11 cellular contexts compared by ENCODE assay signal in the genomic region with DNA sequence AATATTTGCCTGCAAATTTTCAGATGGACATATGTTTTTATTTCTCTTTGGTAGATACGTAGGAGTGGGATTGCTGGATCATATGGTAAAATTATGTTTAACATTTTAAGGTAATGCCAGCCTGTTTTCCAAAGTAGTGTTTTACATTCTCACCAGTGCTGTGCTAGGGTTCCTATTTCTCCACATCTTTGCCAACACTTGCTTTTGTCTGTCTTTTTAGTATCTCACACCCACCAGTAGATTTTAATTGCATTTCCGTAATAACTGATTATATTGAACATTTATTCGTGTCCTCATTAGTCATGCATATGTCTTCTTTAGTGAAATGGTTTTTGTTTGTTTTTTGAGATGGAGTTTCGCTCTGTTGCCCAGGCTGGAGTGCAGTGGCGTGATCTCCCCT.
"Had no signal": no experiment of that assay in that cellular context is flagged by ENCODE, and none has a peak within 500 bp of the region (broad histone marks: within the 10 kb centered on the region; RNA-seq: fewer than 3 reads in every experiment).

No MANE protein-coding gene starts in this region.

- H3K36me3 ChIP-seq: HAP-1 had no signal

- DNase-seq: GM23248, GOT3, H7, H9, HCEC 1CT, HFFc6 had no signal

- ATAC-seq: GM23338, HCT116 had no signal

- H3K4me2 ChIP-seq: GM23338 had no signal

- FAIRE-seq: H1, H54 had no signal

- H3K27ac ChIP-seq: GM23248 had no signal

- H3K4me1 ChIP-seq: HAP-1 had no signal

- H3K4me3 ChIP-seq: GM23248, GM23338, HAP-1 had no signal

- H3K27ac Mint-ChIP-seq: GM23338, HFFc6 had no signal

- H3K9ac ChIP-seq: GM23248 had no signal

- H3K9me3 Mint-ChIP-seq: GM23338, H9, HFFc6 had no signal

- H2AFZ ChIP-seq: GM23248, GM23338 had no signal

- H3K9me3 ChIP-seq: HAP-1 had no signal

- H3K4me3 Mint-ChIP-seq: GM23338, H9, HFFc6 had no signal
